In the genomic region with DNA sequence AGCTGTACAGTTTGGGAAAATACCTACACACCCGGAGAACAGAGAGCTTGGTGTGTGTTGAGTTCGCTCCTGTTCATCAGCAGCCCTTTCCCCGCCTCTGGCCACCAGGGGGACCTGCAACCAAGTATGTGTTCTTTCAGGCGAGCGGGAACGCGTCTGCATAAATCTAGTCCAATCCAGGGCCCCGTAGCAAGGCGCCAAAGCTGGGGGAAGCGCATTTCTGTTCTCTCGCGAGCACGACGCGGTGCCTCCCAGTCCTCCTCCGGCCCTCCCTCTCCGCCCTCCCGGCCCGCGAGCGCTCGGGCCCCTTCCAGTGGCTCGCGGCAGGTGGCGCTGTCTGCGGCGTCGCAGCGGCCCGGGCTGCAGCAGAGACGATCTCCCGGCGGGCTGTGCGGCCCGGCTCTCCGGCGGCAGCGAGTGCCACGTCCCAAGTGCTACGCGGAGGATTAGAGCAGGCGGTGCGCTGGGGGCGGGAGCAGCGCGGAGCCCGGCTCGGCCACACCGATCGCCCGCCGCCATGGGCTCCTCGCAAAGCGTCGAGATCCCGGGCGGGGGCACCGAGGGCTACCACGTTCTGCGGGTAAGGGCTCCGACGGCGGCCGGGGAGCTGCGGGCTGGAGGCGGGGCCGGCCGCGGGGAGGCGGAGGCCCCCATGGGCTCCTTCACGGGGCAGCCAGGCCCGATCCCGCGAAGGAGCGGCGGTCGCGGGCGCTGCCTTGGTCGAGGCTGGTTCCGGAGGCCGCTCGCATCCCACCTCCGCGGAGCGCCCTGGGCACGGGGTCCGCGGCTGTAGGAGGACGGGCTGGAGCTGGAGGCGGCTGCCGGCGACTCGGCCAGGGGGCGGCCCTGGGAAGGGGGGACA, we compare ENCODE assay signal across 8 cellular contexts. TPM values are rescaled to one million over a fixed set of nuclear protein-coding genes. Genes with fewer than 3 reads are reported as not detected.
DNase-seq lines count a peak whose midpoint lies in the region; ATAC-seq and TF ChIP-seq lines count a peak whose summit lies in the region.

A gene (plus strand): TSS at position 430 of the 862 bp plus-strand sequence. CDS start 88 bp downstream, at position 518.

- peak; percentile 99 for DNase-seq in NCI-H526 treated with DMSO at 0.1 percent for 48 hours (lab: John Stamatoyannopoulos, UW)
- peak; percentile 99 for DNase-seq in activated CD4-positive, alpha-beta T cell treated with anti-CD3 and anti-CD28 coated beads, Interleukin-2, amount 10 ng/mL, durations not matched to agents 24 days and 14 days
- peak; percentile 99 for DNase-seq in coronary artery (ENCODE audit: low spot score)
- DNase-seq in left colon = peak; percentile 99 to 100
- DNase-seq in stimulated activated CD4-positive, alpha-beta T cell treated with anti-CD3 and anti-CD28 coated beads, Interleukin-1b, Interleukin-23, amount 100 ng/mL, for 48 hours = peak; percentile 99

- peak within 1 kb of the TSS; percentile 97 for H3K27ac Mint-ChIP-seq in activated CD4-positive, alpha-beta T cell treated with anti-CD3 and anti-CD28 coated beads, Interleukin-2, amount 10 ng/mL, durations not matched to agents 24 days and 14 days

- H3K4me3 ChIP-seq in coronary artery = peak within 1 kb of the TSS; percentile 99

- peak; percentile 99 for TF ChIP-seq CTCF in C4-2B (conservative IDR thresholded peaks at IDR 0.05)
- TF ChIP-seq CTCF in coronary artery (IDR thresholded peaks at IDR 0.05) = peak; percentile 88

- H3K27me3 Mint-ChIP-seq in activated CD4-positive, alpha-beta T cell treated with anti-CD3 and anti-CD28 coated beads, Interleukin-2, amount 10 ng/mL, durations not matched to agents 24 days and 14 days = no peaks in the 10 kb centered on the region

- ATAC-seq in GM19328 (IDR thresholded peaks at IDR 0.05; ENCODE audit: unreplicated experiment) (peak; percentile 90), HG03520 (IDR thresholded peaks at IDR 0.05; ENCODE audit: unreplicated experiment) (peak; percentile 92), left colon (peak; percentile 86)

- H3K4me1 Mint-ChIP-seq in activated CD4-positive, alpha-beta T cell treated with anti-CD3 and anti-CD28 coated beads, Interleukin-2, amount 10 ng/mL, durations not matched to agents 24 days and 14 days = peaks cover 32% of the 10 kb centered on the region

- intact Hi-C loops in activated CD4-positive, alpha-beta T cell treated with anti-CD3 and anti-CD28 coated beads, Interleukin-2, amount 10 ng/mL, durations not matched to agents 24 days and 14 days (cut with micrococcal nuclease) = loop anchor here (1.0 to 10.0 kb wide), 10 partner anchors 44 to 1628 kb away; a partner anchor contains a TSS
- intact Hi-C loops in left colon (cut with DNase I, micrococcal nuclease) = no loop called here

- peaks cover 4% of the 10 kb centered on the region for H3K9me3 Mint-ChIP-seq in activated CD4-positive, alpha-beta T cell treated with anti-CD3 and anti-CD28 coated beads, Interleukin-2, amount 10 ng/mL, durations not matched to agents 24 days and 14 days

- H3K27ac ChIP-seq in C4-2B = peak within 1 kb of the TSS; percentile 92
- peak within 1 kb of the TSS; percentile 91 to 98 for H3K27ac ChIP-seq in coronary artery

- peaks cover 13% of the 10 kb centered on the region for H3K36me3 Mint-ChIP-seq in activated CD4-positive, alpha-beta T cell treated with anti-CD3 and anti-CD28 coated beads, Interleukin-2, amount 10 ng/mL, durations not matched to agents 24 days and 14 days (ENCODE audit: low read depth)

- peak within 1 kb of the TSS; percentile 92 for H3K4me3 Mint-ChIP-seq in activated CD4-positive, alpha-beta T cell treated with anti-CD3 and anti-CD28 coated beads, Interleukin-2, amount 10 ng/mL, durations not matched to agents 24 days and 14 days

RNA-seq across cellular contexts. Expression of the gene that starts here (rescaled TPM):
- 93.0 and 96.7 TPM in 2 replicates for total RNA-seq in activated CD4-positive, alpha-beta T cell treated with anti-CD3 and anti-CD28 coated beads, Interleukin-2, amount 10 ng/mL, durations not matched to agents 24 days and 14 days
- total RNA-seq in left colon = 10 to 100 TPM; 74.4 to 83.0 TPM

Comparison
In these comparisons a context has a peak if more than half of its experiments do, and no peak if none do; other contexts are left out.
1. Peak in every context shown above with its lines: DNase-seq, ATAC-seq, H3K4me3 ChIP-seq and H3K27ac ChIP-seq.